Comparison of ENCODE assay signal across 17 cellular contexts in the genomic region with DNA sequence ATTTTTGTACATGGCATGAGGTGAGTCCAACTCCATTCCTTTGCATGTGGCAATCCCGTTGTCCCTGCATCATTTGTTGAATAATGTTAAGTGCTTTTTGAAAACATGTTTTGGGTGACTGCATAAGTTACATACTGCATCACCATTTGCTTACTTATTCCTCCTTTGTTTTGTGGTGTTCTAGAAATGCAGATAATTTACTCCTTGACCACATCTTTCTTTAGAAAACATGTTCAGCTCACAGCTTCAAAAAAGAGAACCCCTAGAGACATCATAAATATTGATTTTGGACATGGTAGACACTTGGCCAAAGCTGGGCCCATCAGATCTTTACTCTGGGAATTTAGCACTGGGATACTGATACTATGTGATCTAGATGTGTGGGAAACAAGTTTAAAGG.
DNase-seq lines count a peak whose midpoint lies in the region; ATAC-seq and TF ChIP-seq lines count a peak whose summit lies in the region.
"Had no signal": no experiment of that assay in that cellular context is flagged by ENCODE, and none has a peak within 500 bp of the region (broad histone marks: within the 10 kb centered on the region; RNA-seq: fewer than 3 reads in every experiment).

No MANE protein-coding gene starts in this region.

- TF ChIP-seq CTCF in fibroblast of mammary gland (conservative IDR thresholded peaks at IDR 0.05; ENCODE audit: control insufficient read depth, insufficient read depth, low read depth, low read length) = no peak

- DNase-seq in M059J (ENCODE audit: low read depth) = peak; percentile 62
- peak; percentile 70 for DNase-seq in astrocyte of the hippocampus (ENCODE audit: low read depth, low spot score)
- peak; percentile 83 for DNase-seq in fibroblast of mammary gland (ENCODE audit: low read depth)
- peak; percentile 29 for DNase-seq in skeletal muscle cell (ENCODE audit: low read depth)
- DNase-seq in RKO (ENCODE audit: low spot score) = no peak
- DNase-seq in amniotic stem cell (lab: John Stamatoyannopoulos, UW) = no peak
- DNase-seq: CD8-positive, alpha-beta memory T cell; DMS 273 treated with DMSO at 0.1 percent for 48 hours; KG1; MG63; NCI-H1092 treated with DMSO at 0.1 percent for 48 hours; NCI-H1694 treated with DMSO at 0.1 percent for 48 hours; NCI-H774; RPMI8226; SJCRH30 had no signal

- no peak overlapping the region for H3K4me3 ChIP-seq in fibroblast of mammary gland (ENCODE audit: control insufficient read depth, low read depth, low read length)
- no peak overlapping the region for H3K4me3 ChIP-seq in skeletal muscle cell (ENCODE audit: low read depth, low read length)
- H3K4me3 ChIP-seq: BLaER1, MG63, SJCRH30 had no signal

- ATAC-seq in HG02885 (IDR thresholded peaks at IDR 0.05; ENCODE audit: poor library complexity, unreplicated experiment) = no peak

Comparison
In these comparisons a context has a peak if more than half of its experiments do, and no peak if none do; other contexts are left out.
1. DNase-seq: peak in M059J (single experiment), astrocyte of the hippocampus (single experiment), fibroblast of mammary gland (single experiment) and skeletal muscle cell (single experiment); none in RKO (single experiment) and amniotic stem cell (single experiment).